Comparison of ENCODE assay signal across 8 cellular contexts in the genomic region with DNA sequence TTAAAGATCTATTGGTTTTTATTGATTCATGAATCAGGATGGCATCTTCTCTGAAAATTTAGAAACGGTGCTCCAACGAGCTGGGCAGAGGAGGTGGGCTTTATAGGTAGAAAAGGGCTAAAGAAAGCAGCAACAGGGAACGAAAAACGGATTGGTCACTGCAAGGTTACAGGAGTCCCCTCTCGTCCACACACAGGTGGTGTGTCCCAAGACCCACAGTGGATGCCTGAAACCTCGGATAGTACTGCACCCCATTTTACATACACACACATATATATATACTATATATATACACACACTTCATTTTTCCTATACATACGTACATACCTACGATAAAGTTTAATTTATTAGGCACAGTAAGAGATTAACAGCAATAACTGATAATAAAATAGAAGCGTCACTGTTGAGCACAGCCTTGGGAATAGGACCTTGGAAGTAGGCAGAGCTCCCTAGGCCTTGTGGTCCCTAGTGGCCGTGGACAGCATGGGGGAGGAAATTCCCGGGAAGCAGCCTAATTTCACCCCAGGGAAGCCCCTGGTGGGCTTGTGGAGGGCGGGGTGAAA. TPM values are rescaled to one million over a fixed set of nuclear protein-coding genes. Genes with fewer than 3 reads are reported as not detected.
DNase-seq lines count a peak whose midpoint lies in the region; ATAC-seq and TF ChIP-seq lines count a peak whose summit lies in the region.

No MANE protein-coding gene starts in this region.

- H3K4me3 Mint-ChIP-seq in activated CD4-positive, alpha-beta T cell treated with anti-CD3 and anti-CD28 coated beads, Interleukin-2, amount 10 ng/mL, durations not matched to agents 24 days and 14 days = peak overlapping the region; percentile 85

- H3K27me3 ChIP-seq in left lung (no peaks in the 10 kb centered on the region), thymus (ENCODE audit: control insufficient read depth, insufficient read depth) (no peaks in the 10 kb centered on the region)

- peaks cover 9% of the 10 kb centered on the region for H3K36me3 Mint-ChIP-seq in activated CD4-positive, alpha-beta T cell treated with anti-CD3 and anti-CD28 coated beads, Interleukin-2, amount 10 ng/mL, durations not matched to agents 24 days and 14 days (ENCODE audit: low read depth)

- no peaks in the 10 kb centered on the region for H3K27me3 Mint-ChIP-seq in activated CD4-positive, alpha-beta T cell treated with anti-CD3 and anti-CD28 coated beads, Interleukin-2, amount 10 ng/mL, durations not matched to agents 24 days and 14 days

- no peak for DNase-seq in activated CD4-positive, alpha-beta T cell treated with anti-CD3 and anti-CD28 coated beads, Interleukin-2, amount 10 ng/mL, durations not matched to agents 24 days and 14 days
- DNase-seq in activated CD4-positive, alpha-beta T cell treated with anti-CD3 and anti-CD28 coated beads for 1 hour = no peak
- no peak for DNase-seq in astrocyte of the cerebellum (ENCODE audit: low read depth)
- DNase-seq in left lung = no peak
- no peak for DNase-seq in cerebellar nuclear complex (lab: John Stamatoyannopoulos, UW)
- DNase-seq in C1 segment of cervical spinal cord (lab: John Stamatoyannopoulos, UW) = no peak
- DNase-seq in NOMO-1 (lab: John Stamatoyannopoulos, UW; ENCODE audit: unreplicated experiment in 2 of 2) = no peak

- ATAC-seq in left lung = peak; percentile 2

- H3K27ac Mint-ChIP-seq in activated CD4-positive, alpha-beta T cell treated with anti-CD3 and anti-CD28 coated beads, Interleukin-2, amount 10 ng/mL, durations not matched to agents 24 days and 14 days = no peak overlapping the region

- intact Hi-C loops in activated CD4-positive, alpha-beta T cell treated with anti-CD3 and anti-CD28 coated beads, Interleukin-2, amount 10 ng/mL, durations not matched to agents 24 days and 14 days (cut with micrococcal nuclease) = loop anchor here (1.0 to 10.0 kb wide), 3 partner anchors 179 to 586 kb away; no protein-coding TSS in a partner anchor
- intact Hi-C loops in left lung (cut with DNase I) = no loop called here

- TF ChIP-seq CTCF in astrocyte of the cerebellum (IDR thresholded peaks at IDR 0.05; ENCODE audit: low read depth, low read length, missing control alignments) (peak; percentile 10), left lung (IDR thresholded peaks at IDR 0.05) (no peak)

- H3K27ac ChIP-seq in left lung (peak overlapping the region; percentile 28 to 89), thymus (ENCODE audit: low read depth) (no peak overlapping the region)

- H3K4me1 ChIP-seq in left lung = peaks cover 6 to 33% of the 10 kb centered on the region in 2 donors
- H3K4me1 ChIP-seq in thymus (ENCODE audit: control insufficient read depth, insufficient read depth, low read length) = peaks cover 6% of the 10 kb centered on the region

- peaks cover 5% of the 10 kb centered on the region for H3K9me3 Mint-ChIP-seq in activated CD4-positive, alpha-beta T cell treated with anti-CD3 and anti-CD28 coated beads, Interleukin-2, amount 10 ng/mL, durations not matched to agents 24 days and 14 days

- H3K9me3 ChIP-seq in left lung = no peaks in the 10 kb centered on the region
- no peaks in the 10 kb centered on the region for H3K9me3 ChIP-seq in thymus (ENCODE audit: control insufficient read depth)

- in situ Hi-C loops in astrocyte of the cerebellum (cut with HindIII; ENCODE audit: low sequenced_read_pairs) = no loop called here

- WGBS in thymus = 91% methylated on average over 12 of the region's 12 CpGs

- H3K36me3 ChIP-seq in left lung (peaks cover 0 to 12% of the 10 kb centered on the region in 2 donors), thymus (ENCODE audit: control insufficient read depth, insufficient read depth) (peaks cover under 1% of the 10 kb centered on the region)

- peaks cover 22% of the 10 kb centered on the region for H3K4me1 Mint-ChIP-seq in activated CD4-positive, alpha-beta T cell treated with anti-CD3 and anti-CD28 coated beads, Interleukin-2, amount 10 ng/mL, durations not matched to agents 24 days and 14 days

- H3K4me3 ChIP-seq in astrocyte of the cerebellum (ENCODE audit: low read depth, low read length) (peak overlapping the region; percentile 54), left lung (peak overlapping the region in 1 of 2 donors; percentile 93), thymus (ENCODE audit: low read length) (peak overlapping the region; percentile 97)

RNA-seq across cellular contexts. Expression of gene NUB1, which starts 0.7 kb away (rescaled TPM):
- 36.5 and 40.4 TPM in 2 replicates for total RNA-seq in activated CD4-positive, alpha-beta T cell treated with anti-CD3 and anti-CD28 coated beads, Interleukin-2, amount 10 ng/mL, durations not matched to agents 24 days and 14 days
- 10 to 100 TPM; 40.9 to 42.4 TPM for total RNA-seq in left lung
- 48.5 TPM for polyA plus RNA-seq in thymus
